In genomic region chr19:42254850-42255765, GRCh38 we compare ENCODE assay signal across 8 cellular contexts. TPM values are rescaled to one million over a fixed set of nuclear protein-coding genes. Genes with fewer than 3 reads are reported as not detected.
DNase-seq lines count a peak whose midpoint lies in the region; ATAC-seq lines count a peak whose summit lies in the region.

Gene ERF, minus strand, starts transcription at chr19:42255128. Its CDS starts 129 bp downstream, at chr19:42254999.

- under 1% methylated on average over 75 of the region's 75 CpGs for WGBS in urinary bladder

- H3K27ac ChIP-seq in urinary bladder (ENCODE audit: low read depth): peak within 1 kb of the TSS; percentile 98

- DNase-seq in GDM1 (lab: John Stamatoyannopoulos, UW) (peak; percentile 91), NCI-H1417 treated with DMSO at 0.1 percent for 48 hours (lab: John Stamatoyannopoulos, UW) (peak; percentile 25), T-helper 2 cell (peak; percentile 88 to 94 (median 91)), amygdala (lab: John Stamatoyannopoulos, UW) (peak in 55 of 56 donors; percentile 47 to 97 (median 89)), left ventricle myocardium superior (peak; percentile 97), pulmonary artery endothelial cell (ENCODE audit: low read depth, low spot score) (peak; percentile 57)

- intact Hi-C loops in left ventricle myocardium superior (cut with micrococcal nuclease): no loop called here

- no peaks in the 10 kb centered on the region for H3K36me3 ChIP-seq in urinary bladder (ENCODE audit: insufficient read depth)

- ATAC-seq in HG02571 (IDR thresholded peaks at IDR 0.05; ENCODE audit: unreplicated experiment): peak; percentile 55
- peak; percentile 76 for ATAC-seq in left ventricle myocardium superior

- H3K4me3 ChIP-seq in urinary bladder (ENCODE audit: low read depth, low read length): peak within 1 kb of the TSS; percentile 94

- peaks cover 2% of the 10 kb centered on the region for H3K4me1 ChIP-seq in urinary bladder (ENCODE audit: insufficient read depth)

RNA-seq across cellular contexts. Expression of gene ERF, which starts in this region (rescaled TPM):
- total RNA-seq in left ventricle myocardium superior (46.0 TPM), pulmonary artery endothelial cell (22.6 and 27.3 TPM in 2 replicates), urinary bladder (17.9 TPM)
- 50.9 TPM for polyA plus RNA-seq in urinary bladder

Comparison
In these comparisons a context has a peak if more than half of its experiments do, and no peak if none do; other contexts are left out.
1. Peak in every context shown above with its lines: DNase-seq, ATAC-seq, H3K4me3 ChIP-seq and H3K27ac ChIP-seq.
2. DNase-seq: peak in every context shown above with its lines; median percentile 97 in left ventricle myocardium superior; 91 in GDM1; 91 in T-helper 2 cell; 89 in amygdala; 57 in pulmonary artery endothelial cell; 25 in NCI-H1417 treated with DMSO at 0.1 percent for 48 hours.